ENCODE assay signal across 21 cellular contexts in genomic region chr4:130172156-130172555, GRCh38.
"Had no signal": no experiment of that assay in that cellular context is flagged by ENCODE, and none has a peak within 500 bp of the region (broad histone marks: within the 10 kb centered on the region; RNA-seq: fewer than 3 reads in every experiment).

No MANE protein-coding gene starts in this region.

- H3K27ac Mint-ChIP-seq: mesothelial cell of epicardium; natural killer cell treated with Interleukin-12 subunit alpha and Interleukin-12 subunit beta and Interleukin-15 and Interleukin-18, amount 100 ng/mL, for 72 hours; stimulated activated naive CD8-positive, alpha-beta T cell treated with anti-CD3 and anti-CD28 coated beads, Interleukin-15, Interleukin-2, amounts not matched to agents 100 ng/mL and 50 ng/mL, for 24 hours had no signal

- H3K4me1 ChIP-seq: ascending aorta, gastrocnemius medialis, tibial nerve, uterus had no signal

- H3K27ac ChIP-seq: ascending aorta, cardiac muscle cell, dorsolateral prefrontal cortex, epithelial cell of prostate, gastrocnemius medialis, tibial nerve, uterus had no signal

- H3K4me3 Mint-ChIP-seq: mesothelial cell of epicardium; natural killer cell treated with Interleukin-12 subunit alpha and Interleukin-12 subunit beta and Interleukin-15 and Interleukin-18, amount 100 ng/mL, for 72 hours; stimulated activated naive CD8-positive, alpha-beta T cell treated with anti-CD3 and anti-CD28 coated beads, Interleukin-15, Interleukin-2, amounts not matched to agents 100 ng/mL and 50 ng/mL, for 24 hours had no signal

- H3K9me3 Mint-ChIP-seq: mesothelial cell of epicardium had no signal

- H3K4me3 ChIP-seq: ascending aorta, cardiac muscle cell, dorsolateral prefrontal cortex, gastrocnemius medialis, tibial nerve, uterus had no signal

- H3K4me1 Mint-ChIP-seq: mesothelial cell of epicardium had no signal

- H3K36me3 ChIP-seq: ascending aorta, cardiac muscle cell, gastrocnemius medialis, tibial nerve, uterus had no signal

- H3K9me3 ChIP-seq: ascending aorta, gastrocnemius medialis, tibial nerve, uterus had no signal

- H3K27me3 ChIP-seq: ascending aorta, cardiac muscle cell, dorsolateral prefrontal cortex, gastrocnemius medialis, tibial nerve, uterus had no signal

- H3K36me3 Mint-ChIP-seq: mesothelial cell of epicardium had no signal

- DNase-seq: activated CD4-positive, CD25-positive, alpha-beta regulatory T cell treated with anti-CD3 and anti-CD28 coated beads, Interleukin-2, amount 50 U/mL, for 72 hours; activated CD8-positive, alpha-beta memory T cell treated with anti-CD3 and anti-CD28 coated beads for 24 hours; activated CD8-positive, alpha-beta memory T cell treated with anti-CD3 and anti-CD28 coated beads, Interleukin-2, amount 50 U/mL, for 48 hours; activated effector memory CD4-positive, alpha-beta T cell treated with Interleukin-2 at 50 U/mL for 16 hours; activated naive CD4-positive, alpha-beta T cell treated with anti-CD3 and anti-CD28 coated beads, Interleukin-2, amount 50 U/mL, for 16 hours; activated T-cell treated with anti-CD3 and anti-CD28 coated beads, Interleukin-2, amount 50 U/mL, for 48 hours; dorsolateral prefrontal cortex; gastrocnemius medialis; head of caudate nucleus; nucleus accumbens; posterior cingulate gyrus; T1000; uterus had no signal

- H3K27me3 Mint-ChIP-seq: natural killer cell treated with Interleukin-12 subunit alpha and Interleukin-12 subunit beta and Interleukin-15 and Interleukin-18, amount 100 ng/mL, for 72 hours; stimulated activated naive CD8-positive, alpha-beta T cell treated with anti-CD3 and anti-CD28 coated beads, Interleukin-15, Interleukin-2, amounts not matched to agents 100 ng/mL and 50 ng/mL, for 24 hours had no signal

- ATAC-seq: gastrocnemius medialis; left lobe of liver; natural killer cell treated with Interleukin-12 subunit alpha and Interleukin-12 subunit beta and Interleukin-15 and Interleukin-18, amount 100 ng/mL, for 72 hours had no signal
